ENCODE assay signal across 1 cellular context in the genomic region with DNA sequence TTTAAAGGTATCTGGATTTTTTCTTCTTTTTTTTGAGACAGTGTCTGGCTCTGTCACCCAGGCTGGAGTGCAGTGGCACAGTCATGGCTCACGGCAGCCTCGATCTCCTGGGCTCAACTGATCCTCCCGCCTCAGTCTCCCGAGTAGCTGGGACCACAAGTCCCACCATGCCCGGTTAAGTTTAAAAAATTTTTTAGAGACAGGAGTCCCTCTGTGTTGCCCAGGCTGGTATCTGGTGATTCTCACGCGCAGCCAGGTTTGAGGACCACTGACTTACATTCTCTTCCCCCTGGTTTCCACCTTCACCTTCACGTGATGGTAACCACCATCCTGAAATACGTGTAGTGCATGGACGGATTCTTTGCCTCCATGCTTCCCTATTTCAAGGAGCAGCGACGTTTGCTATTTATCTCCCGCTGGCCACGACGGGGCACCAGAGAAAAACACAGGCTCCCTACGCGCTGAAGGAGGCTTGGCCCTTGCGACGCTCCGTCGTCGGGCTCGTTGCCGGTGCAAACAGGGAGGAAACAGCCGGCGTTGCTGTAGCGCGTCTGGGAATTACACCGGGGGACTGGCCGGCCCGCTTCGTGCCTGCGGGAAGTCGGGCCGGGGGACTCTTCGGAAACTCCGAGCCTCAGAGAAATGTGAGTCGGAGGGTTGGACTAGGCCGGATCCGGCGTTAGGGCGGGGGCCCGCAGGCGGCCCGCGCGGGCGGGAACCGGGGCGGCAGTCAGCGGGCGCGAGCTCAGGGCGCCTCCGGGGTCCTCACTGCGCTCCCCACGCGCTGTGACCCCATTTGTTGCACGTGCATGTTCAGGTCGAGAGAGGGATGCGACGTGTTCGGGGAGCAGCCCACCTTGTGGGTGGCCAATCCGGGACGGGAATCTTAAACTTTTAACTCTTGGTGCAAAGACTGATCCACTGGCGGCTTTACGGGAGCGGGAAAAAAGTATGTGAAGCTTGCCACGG.
TF ChIP-seq lines count a peak whose summit lies in the region.

A gene with protein sequence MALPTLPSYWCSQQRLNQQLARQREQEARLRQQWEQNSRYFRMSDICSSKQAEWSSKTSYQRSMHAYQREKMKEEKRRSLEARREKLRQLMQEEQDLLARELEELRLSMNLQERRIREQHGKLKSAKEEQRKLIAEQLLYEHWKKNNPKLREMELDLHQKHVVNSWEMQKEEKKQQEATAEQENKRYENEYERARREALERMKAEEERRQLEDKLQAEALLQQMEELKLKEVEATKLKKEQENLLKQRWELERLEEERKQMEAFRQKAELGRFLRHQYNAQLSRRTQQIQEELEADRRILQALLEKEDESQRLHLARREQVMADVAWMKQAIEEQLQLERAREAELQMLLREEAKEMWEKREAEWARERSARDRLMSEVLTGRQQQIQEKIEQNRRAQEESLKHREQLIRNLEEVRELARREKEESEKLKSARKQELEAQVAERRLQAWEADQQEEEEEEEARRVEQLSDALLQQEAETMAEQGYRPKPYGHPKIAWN (plus strand): TSS at position 492 of the 969 bp plus-strand sequence. CDS start 2,753 bp downstream, outside the sequence.

TF ChIP-seq in K562, 482 proteins besides CTCF, POLR2A, EP300 and RAD21 (continued from another document and continues in another):
- TF ChIP-seq, protein P1, sequence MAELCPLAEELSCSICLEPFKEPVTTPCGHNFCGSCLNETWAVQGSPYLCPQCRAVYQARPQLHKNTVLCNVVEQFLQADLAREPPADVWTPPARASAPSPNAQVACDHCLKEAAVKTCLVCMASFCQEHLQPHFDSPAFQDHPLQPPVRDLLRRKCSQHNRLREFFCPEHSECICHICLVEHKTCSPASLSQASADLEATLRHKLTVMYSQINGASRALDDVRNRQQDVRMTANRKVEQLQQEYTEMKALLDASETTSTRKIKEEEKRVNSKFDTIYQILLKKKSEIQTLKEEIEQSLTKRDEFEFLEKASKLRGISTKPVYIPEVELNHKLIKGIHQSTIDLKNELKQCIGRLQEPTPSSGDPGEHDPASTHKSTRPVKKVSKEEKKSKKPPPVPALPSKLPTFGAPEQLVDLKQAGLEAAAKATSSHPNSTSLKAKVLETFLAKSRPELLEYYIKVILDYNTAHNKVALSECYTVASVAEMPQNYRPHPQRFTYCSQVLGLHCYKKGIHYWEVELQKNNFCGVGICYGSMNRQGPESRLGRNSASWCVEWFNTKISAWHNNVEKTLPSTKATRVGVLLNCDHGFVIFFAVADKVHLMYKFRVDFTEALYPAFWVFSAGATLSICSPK (IDR thresholded peaks at IDR 0.05; ENCODE audit: borderline replicate concordance) = no peak
- TF ChIP-seq, protein P2, sequence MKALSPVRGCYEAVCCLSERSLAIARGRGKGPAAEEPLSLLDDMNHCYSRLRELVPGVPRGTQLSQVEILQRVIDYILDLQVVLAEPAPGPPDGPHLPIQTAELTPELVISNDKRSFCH (CRISPR knock-in tag; IDR thresholded peaks at IDR 0.05) = no peak
- TF ChIP-seq, protein P2 (tag; IDR thresholded peaks at IDR 0.05) = 0 out of 2 replicates have a peak, but pooled peaks have one; percentile 59
- TF ChIP-seq HNRNPLL (IDR thresholded peaks at IDR 0.05; ENCODE audit: low read depth, low read length, poor library complexity, severe bottlenecking) = peak; percentile 19
- TF ChIP-seq, protein P3, sequence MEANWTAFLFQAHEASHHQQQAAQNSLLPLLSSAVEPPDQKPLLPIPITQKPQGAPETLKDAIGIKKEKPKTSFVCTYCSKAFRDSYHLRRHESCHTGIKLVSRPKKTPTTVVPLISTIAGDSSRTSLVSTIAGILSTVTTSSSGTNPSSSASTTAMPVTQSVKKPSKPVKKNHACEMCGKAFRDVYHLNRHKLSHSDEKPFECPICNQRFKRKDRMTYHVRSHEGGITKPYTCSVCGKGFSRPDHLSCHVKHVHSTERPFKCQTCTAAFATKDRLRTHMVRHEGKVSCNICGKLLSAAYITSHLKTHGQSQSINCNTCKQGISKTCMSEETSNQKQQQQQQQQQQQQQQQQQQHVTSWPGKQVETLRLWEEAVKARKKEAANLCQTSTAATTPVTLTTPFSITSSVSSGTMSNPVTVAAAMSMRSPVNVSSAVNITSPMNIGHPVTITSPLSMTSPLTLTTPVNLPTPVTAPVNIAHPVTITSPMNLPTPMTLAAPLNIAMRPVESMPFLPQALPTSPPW (CRISPR knock-in tag; IDR thresholded peaks at IDR 0.05) = peak; percentile 63
- peak; percentile 93 for TF ChIP-seq POU5F1 (IDR thresholded peaks at IDR 0.05; ENCODE audit: borderline replicate concordance, low read depth, low read length, partially characterized antibody)
- no peak for TF ChIP-seq KLF1 (tag; IDR thresholded peaks at IDR 0.05)
- peak; percentile 3 to 91; a peak in 2 of 4 replicates for TF ChIP-seq TEAD1 (CRISPR knock-in tag; IDR thresholded peaks at IDR 0.05)
- TF ChIP-seq, protein P4, sequence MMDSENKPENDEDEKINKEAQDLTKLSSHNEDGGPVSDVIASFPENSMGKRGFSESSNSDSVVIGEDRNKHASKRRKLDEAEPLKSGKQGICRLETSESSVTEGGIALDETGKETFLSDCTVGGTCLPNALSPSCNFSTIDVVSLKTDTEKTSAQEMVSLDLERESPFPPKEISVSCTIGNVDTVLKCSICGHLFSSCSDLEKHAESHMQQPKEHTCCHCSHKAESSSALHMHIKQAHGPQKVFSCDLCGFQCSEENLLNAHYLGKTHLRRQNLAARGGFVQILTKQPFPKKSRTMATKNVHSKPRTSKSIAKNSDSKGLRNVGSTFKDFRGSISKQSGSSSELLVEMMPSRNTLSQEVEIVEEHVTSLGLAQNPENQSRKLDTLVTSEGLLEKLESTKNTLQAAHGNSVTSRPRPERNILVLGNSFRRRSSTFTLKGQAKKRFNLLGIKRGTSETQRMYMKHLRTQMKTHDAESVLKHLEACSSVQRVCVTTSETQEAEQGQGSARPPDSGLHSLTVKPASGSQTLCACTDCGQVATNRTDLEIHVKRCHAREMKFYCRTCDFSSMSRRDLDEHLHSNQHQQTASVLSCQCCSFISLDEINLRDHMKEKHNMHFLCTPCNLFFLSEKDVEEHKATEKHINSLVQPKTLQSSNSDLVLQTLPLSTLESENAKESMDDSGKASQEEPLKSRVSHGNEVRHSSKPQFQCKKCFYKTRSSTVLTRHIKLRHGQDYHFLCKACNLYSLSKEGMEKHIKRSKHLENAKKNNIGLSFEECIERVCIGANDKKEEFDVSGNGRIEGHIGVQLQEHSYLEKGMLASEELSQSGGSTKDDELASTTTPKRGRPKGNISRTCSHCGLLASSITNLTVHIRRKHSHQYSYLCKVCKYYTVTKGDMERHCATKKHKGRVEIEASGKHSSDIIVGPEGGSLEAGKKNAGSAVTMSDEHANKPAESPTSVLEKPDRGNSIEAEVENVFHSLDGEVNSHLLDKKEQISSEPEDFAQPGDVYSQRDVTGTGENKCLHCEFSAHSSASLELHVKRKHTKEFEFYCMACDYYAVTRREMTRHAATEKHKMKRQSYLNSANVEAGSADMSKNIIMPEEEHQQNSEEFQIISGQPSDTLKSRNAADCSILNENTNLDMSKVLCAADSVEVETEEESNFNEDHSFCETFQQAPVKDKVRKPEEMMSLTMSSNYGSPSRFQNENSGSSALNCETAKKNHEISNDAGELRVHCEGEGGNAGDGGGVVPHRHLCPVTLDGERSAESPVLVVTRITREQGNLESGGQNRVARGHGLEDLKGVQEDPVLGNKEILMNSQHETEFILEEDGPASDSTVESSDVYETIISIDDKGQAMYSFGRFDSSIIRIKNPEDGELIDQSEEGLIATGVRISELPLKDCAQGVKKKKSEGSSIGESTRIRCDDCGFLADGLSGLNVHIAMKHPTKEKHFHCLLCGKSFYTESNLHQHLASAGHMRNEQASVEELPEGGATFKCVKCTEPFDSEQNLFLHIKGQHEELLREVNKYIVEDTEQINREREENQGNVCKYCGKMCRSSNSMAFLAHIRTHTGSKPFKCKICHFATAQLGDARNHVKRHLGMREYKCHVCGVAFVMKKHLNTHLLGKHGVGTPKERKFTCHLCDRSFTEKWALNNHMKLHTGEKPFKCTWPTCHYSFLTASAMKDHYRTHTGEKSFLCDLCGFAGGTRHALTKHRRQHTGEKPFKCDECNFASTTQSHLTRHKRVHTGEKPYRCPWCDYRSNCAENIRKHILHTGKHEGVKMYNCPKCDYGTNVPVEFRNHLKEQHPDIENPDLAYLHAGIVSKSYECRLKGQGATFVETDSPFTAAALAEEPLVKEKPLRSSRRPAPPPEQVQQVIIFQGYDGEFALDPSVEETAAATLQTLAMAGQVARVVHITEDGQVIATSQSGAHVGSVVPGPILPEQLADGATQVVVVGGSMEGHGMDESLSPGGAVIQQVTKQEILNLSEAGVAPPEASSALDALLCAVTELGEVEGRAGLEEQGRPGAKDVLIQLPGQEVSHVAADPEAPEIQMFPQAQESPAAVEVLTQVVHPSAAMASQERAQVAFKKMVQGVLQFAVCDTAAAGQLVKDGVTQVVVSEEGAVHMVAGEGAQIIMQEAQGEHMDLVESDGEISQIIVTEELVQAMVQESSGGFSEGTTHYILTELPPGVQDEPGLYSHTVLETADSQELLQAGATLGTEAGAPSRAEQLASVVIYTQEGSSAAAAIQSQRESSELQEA (IDR thresholded peaks at IDR 0.05; ENCODE audit: low read depth) = peak; percentile 96
- no peak for TF ChIP-seq ZNF717 (CRISPR knock-in tag; IDR thresholded peaks at IDR 0.05)
- no peak for TF ChIP-seq ZNF764 (CRISPR knock-in tag; IDR thresholded peaks at IDR 0.05; ENCODE audit: low read depth)
- TF ChIP-seq TCF3 (CRISPR knock-in tag; IDR thresholded peaks at IDR 0.05) = no peak
- TF ChIP-seq ADNP (tag; IDR thresholded peaks at IDR 0.05) = no peak
- no peak for TF ChIP-seq ZNF584 (CRISPR knock-in tag; IDR thresholded peaks at IDR 0.05; ENCODE audit: low read depth)
- TF ChIP-seq SP1 (CRISPR knock-in tag; IDR thresholded peaks at IDR 0.05) = 0 out of 2 replicates have a peak, but pooled peaks have one; percentile 63
- TF ChIP-seq HDGF (IDR thresholded peaks at IDR 0.05) = no peak
- no peak for TF ChIP-seq ZNF124 (CRISPR knock-in tag; IDR thresholded peaks at IDR 0.05)
- TF ChIP-seq TBL1XR1 (IDR thresholded peaks at IDR 0.05; ENCODE audit: low read length in 2 of 2) = no peak
- no peak for TF ChIP-seq CHCHD3 (CRISPR knock-in tag; IDR thresholded peaks at IDR 0.05)
- TF ChIP-seq SMC3 (conservative IDR thresholded peaks at IDR 0.05; ENCODE audit: insufficient read depth, low read depth, low read length) = 0 out of 2 replicates have a peak, but pooled peaks have one; percentile 7
- TF ChIP-seq SETDB1 (IDR thresholded peaks at IDR 0.05; ENCODE audit: low read length) = no peak
- peak; percentile 60; the same call in 1 of the 2 replicates for TF ChIP-seq JUND (IDR thresholded peaks at IDR 0.05; ENCODE audit: borderline replicate concordance, low read depth, low read length)
- no peak; the same call in 2 of the 3 replicates for TF ChIP-seq JUND (tag; IDR thresholded peaks at IDR 0.05; ENCODE audit: borderline replicate concordance, low read depth, low read length)
- TF ChIP-seq ZNF785 (CRISPR knock-in tag; IDR thresholded peaks at IDR 0.05) = no peak
- TF ChIP-seq HDAC6 (IDR thresholded peaks at IDR 0.05; ENCODE audit: low read depth, low read length) = no peak
- TF ChIP-seq, protein P5, sequence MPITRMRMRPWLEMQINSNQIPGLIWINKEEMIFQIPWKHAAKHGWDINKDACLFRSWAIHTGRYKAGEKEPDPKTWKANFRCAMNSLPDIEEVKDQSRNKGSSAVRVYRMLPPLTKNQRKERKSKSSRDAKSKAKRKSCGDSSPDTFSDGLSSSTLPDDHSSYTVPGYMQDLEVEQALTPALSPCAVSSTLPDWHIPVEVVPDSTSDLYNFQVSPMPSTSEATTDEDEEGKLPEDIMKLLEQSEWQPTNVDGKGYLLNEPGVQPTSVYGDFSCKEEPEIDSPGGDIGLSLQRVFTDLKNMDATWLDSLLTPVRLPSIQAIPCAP (CRISPR knock-in tag; IDR thresholded peaks at IDR 0.05; ENCODE audit: borderline replicate concordance) = no peak
- peak in 1 of 3 experiments; percentile 54 for TF ChIP-seq YY1 (IDR thresholded peaks at IDR 0.05; ENCODE audit: borderline replicate concordance in 1 of 3, control insufficient read depth in 1 of 3, extremely low read depth in 1 of 3, insufficient read depth in 3 of 3, insufficient read length in 1 of 3, insufficient replicate concordance in 2 of 3, low read depth in 1 of 3, low read length in 2 of 3)
- TF ChIP-seq MYNN (IDR thresholded peaks at IDR 0.05) = 0 out of 2 replicates have a peak, but pooled peaks have one; percentile 21
- TF ChIP-seq MYNN (CRISPR knock-in tag; IDR thresholded peaks at IDR 0.05) = no peak
- TF ChIP-seq SIX5 (IDR thresholded peaks at IDR 0.05; ENCODE audit: borderline replicate concordance in 1 of 2, insufficient read depth in 1 of 2, low read depth in 1 of 2, low read length in 2 of 2) = no peak
- TF ChIP-seq, protein P6, sequence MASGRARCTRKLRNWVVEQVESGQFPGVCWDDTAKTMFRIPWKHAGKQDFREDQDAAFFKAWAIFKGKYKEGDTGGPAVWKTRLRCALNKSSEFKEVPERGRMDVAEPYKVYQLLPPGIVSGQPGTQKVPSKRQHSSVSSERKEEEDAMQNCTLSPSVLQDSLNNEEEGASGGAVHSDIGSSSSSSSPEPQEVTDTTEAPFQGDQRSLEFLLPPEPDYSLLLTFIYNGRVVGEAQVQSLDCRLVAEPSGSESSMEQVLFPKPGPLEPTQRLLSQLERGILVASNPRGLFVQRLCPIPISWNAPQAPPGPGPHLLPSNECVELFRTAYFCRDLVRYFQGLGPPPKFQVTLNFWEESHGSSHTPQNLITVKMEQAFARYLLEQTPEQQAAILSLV (tag; IDR thresholded peaks at IDR 0.05) = no peak
- TF ChIP-seq, protein P7, sequence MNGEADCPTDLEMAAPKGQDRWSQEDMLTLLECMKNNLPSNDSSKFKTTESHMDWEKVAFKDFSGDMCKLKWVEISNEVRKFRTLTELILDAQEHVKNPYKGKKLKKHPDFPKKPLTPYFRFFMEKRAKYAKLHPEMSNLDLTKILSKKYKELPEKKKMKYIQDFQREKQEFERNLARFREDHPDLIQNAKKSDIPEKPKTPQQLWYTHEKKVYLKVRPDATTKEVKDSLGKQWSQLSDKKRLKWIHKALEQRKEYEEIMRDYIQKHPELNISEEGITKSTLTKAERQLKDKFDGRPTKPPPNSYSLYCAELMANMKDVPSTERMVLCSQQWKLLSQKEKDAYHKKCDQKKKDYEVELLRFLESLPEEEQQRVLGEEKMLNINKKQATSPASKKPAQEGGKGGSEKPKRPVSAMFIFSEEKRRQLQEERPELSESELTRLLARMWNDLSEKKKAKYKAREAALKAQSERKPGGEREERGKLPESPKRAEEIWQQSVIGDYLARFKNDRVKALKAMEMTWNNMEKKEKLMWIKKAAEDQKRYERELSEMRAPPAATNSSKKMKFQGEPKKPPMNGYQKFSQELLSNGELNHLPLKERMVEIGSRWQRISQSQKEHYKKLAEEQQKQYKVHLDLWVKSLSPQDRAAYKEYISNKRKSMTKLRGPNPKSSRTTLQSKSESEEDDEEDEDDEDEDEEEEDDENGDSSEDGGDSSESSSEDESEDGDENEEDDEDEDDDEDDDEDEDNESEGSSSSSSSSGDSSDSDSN (IDR thresholded peaks at IDR 0.05; ENCODE audit: borderline replicate concordance in 1 of 2, low read depth in 2 of 2, low read length in 2 of 2) = peak; percentile 93 to 94; a peak in 3 of 4 replicates
- no peak for TF ChIP-seq MXI1 (IDR thresholded peaks at IDR 0.05; ENCODE audit: low read depth, low read length)
- peak; percentile 36; the same call in 1 of the 2 replicates for TF ChIP-seq ZNF263 (CRISPR knock-in tag; IDR thresholded peaks at IDR 0.05; ENCODE audit: borderline replicate concordance)
- TF ChIP-seq ZNF134 (CRISPR knock-in tag; conservative IDR thresholded peaks at IDR 0.05) = peak; percentile 47; the same call in 1 of the 2 replicates
- TF ChIP-seq E2F3 (CRISPR knock-in tag; IDR thresholded peaks at IDR 0.05) = peak; percentile 85
- TF ChIP-seq, protein P8, sequence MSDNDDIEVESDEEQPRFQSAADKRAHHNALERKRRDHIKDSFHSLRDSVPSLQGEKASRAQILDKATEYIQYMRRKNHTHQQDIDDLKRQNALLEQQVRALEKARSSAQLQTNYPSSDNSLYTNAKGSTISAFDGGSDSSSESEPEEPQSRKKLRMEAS (CRISPR knock-in tag; IDR thresholded peaks at IDR 0.05) = peak; percentile 80
- TF ChIP-seq SMAD4 (CRISPR knock-in tag; conservative IDR thresholded peaks at IDR 0.05) = peak; percentile 85
